In the genomic region with DNA sequence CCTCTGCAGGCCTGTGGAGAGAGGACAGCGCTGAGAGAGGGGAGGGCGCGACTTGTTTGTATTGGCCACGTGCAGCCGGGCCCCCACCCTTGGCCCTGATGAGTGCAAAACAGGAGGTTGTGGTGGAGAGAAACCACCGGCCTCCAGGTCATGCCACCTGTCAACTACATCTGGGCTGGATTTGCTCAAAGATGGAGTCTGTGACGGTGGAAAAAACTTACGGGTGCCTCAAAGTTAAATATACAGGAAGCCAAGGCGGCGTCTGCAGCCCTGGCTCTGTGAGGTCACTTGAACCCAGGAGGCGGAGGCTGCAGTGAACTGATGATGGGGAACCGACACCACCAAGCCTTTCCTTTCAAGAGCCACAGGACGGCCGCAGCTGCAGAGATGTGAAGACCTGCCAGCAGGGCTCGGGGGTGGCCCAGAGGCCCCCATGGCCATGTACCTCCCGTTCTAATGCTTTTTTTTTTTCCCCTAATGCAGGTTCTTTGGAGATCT, we compare ENCODE assay signal across 11 cellular contexts. TPM values are rescaled to one million over a fixed set of nuclear protein-coding genes. Genes with fewer than 3 reads are reported as not detected.
DNase-seq lines count a peak whose midpoint lies in the region; ATAC-seq and TF ChIP-seq lines count a peak whose summit lies in the region.
"Had no signal": no experiment of that assay in that cellular context is flagged by ENCODE, and none has a peak within 500 bp of the region (broad histone marks: within the 10 kb centered on the region; RNA-seq: fewer than 3 reads in every experiment).

No MANE protein-coding gene starts in this region.

- no peak for TF ChIP-seq POLR2A in stomach (IDR thresholded peaks at IDR 0.05)

- ATAC-seq in HG03521 (IDR thresholded peaks at IDR 0.05; ENCODE audit: unreplicated experiment) (peak; percentile 60), heart right ventricle (no peak)
- ATAC-seq: A549 had no signal

- WGBS in stomach, 5 donors = 60 to 69% (median 64%) methylated on average over 12 to 16 of the region's 16 CpGs
- 74 to 85% methylated on average over 16 of the region's 16 CpGs for WGBS in heart right ventricle, 2 donors

- intact Hi-C loops in stomach (cut with DNase I; ENCODE audit: low total_unique reads) = no loop called here
- intact Hi-C loops in heart right ventricle (cut with DNase I) = no loop called here

- no peaks in the 10 kb centered on the region for H3K36me3 ChIP-seq in stomach
- H3K36me3 ChIP-seq in heart right ventricle = no peaks in the 10 kb centered on the region
- H3K36me3 ChIP-seq: upper lobe of left lung had no signal

- H3K4me3 ChIP-seq in stomach (no peak overlapping the region), heart right ventricle (no peak overlapping the region), foreskin fibroblast (ENCODE audit: low read depth in 1 of 2, low read length in 2 of 2) (no peak overlapping the region)
- H3K4me3 ChIP-seq: A549, upper lobe of left lung had no signal

- no peaks in the 10 kb centered on the region for H3K27me3 ChIP-seq in stomach
- H3K27me3 ChIP-seq in heart right ventricle = no peaks in the 10 kb centered on the region
- H3K27me3 ChIP-seq: upper lobe of left lung had no signal

- H3K4me1 ChIP-seq in stomach (peaks cover 0 to 14% (median 9%) of the 10 kb centered on the region in 4 donors), heart right ventricle (peaks cover 0 to 25% (median 0%) of the 10 kb centered on the region in 9 donors)
- H3K4me1 ChIP-seq: A549 had no signal

- no peak for TF ChIP-seq EP300 in stomach (IDR thresholded peaks at IDR 0.05)

- H3K9me3 ChIP-seq in stomach (no peaks in the 10 kb centered on the region), heart right ventricle (no peaks in the 10 kb centered on the region)
- H3K9me3 ChIP-seq: A549, upper lobe of left lung had no signal

- DNase-seq in NCI-H2171 treated with DMSO at 0.1 percent for 48 hours (lab: John Stamatoyannopoulos, UW) = peak; percentile 26
- no peak for DNase-seq in NCI-H2171 (lab: John Stamatoyannopoulos, UW)
- peak; percentile 57 for DNase-seq in activated effector memory CD4-positive, alpha-beta T cell treated with Interleukin-2 at 50 U/mL for 16 hours
- DNase-seq in stomach = peak; percentile 40
- DNase-seq in DMS53 treated with DMSO at 0.1 percent for 48 hours (lab: John Stamatoyannopoulos, UW; ENCODE audit: unreplicated experiment) = no peak
- no peak for DNase-seq in heart right ventricle
- DNase-seq in foreskin fibroblast = no peak
- DNase-seq: upper lobe of left lung had no signal

- no peak overlapping the region for H3K27ac ChIP-seq in stomach
- H3K27ac ChIP-seq in heart right ventricle = no peak overlapping the region
- H3K27ac ChIP-seq: A549, KMS-11, upper lobe of left lung had no signal

- TF ChIP-seq CTCF in stomach (IDR thresholded peaks at IDR 0.05) = no peak
- TF ChIP-seq CTCF in heart right ventricle (IDR thresholded peaks at IDR 0.05) = no peak
- TF ChIP-seq CTCF in foreskin fibroblast (IDR thresholded peaks at IDR 0.05; ENCODE audit: low read depth, low read length) = no peak

RNA-seq across cellular contexts. Expression of a gene that starts 15.6 kb away (rescaled TPM):
- total RNA-seq in stomach (10 to 100 TPM in 1 of 5 donors, 1 to 10 TPM in 2, not detected in 2; 1.1 to 24.9 (median 2.9) TPM), heart right ventricle (1 to 10 TPM in 8 of 10 donors, under 1 TPM in 2; 0.56 to 6.5 (median 1.2) TPM)
- polyA plus RNA-seq in stomach (10 to 100 TPM in 1 of 3 donors, 1 to 10 TPM in 1, not detected in 1; 4.6 to 12.4 TPM), heart right ventricle (1 to 10 TPM in 1 of 2 donors, under 1 TPM in 1; 0.87 to 4.4 TPM)

RNA-seq across cellular contexts. Expression of a gene that starts 46.5 kb away (rescaled TPM):
- 1 to 10 TPM in 3 of 5 donors, under 1 TPM in 1, not detected in 1; 0.87 to 2.0 (median 1.9) TPM for total RNA-seq in stomach
- polyA plus RNA-seq in stomach = 1 to 10 TPM; 1.5 to 3.6 (median 2.9) TPM
- 1 to 10 TPM in 2 of 10 donors, under 1 TPM in 8; 0.20 to 2.8 (median 0.80) TPM for total RNA-seq in heart right ventricle
- under 1 TPM; 0.22 to 0.51 TPM for polyA plus RNA-seq in heart right ventricle

Comparison
In these comparisons a context has a peak if more than half of its experiments do, and no peak if none do; other contexts are left out.
1. DNase-seq: peak in NCI-H2171 treated with DMSO at 0.1 percent for 48 hours (single experiment), activated effector memory CD4-positive, alpha-beta T cell treated with Interleukin-2 at 50 U/mL for 16 hours (single experiment) and stomach (single experiment); none in NCI-H2171 (single experiment), DMS53 treated with DMSO at 0.1 percent for 48 hours (single experiment), heart right ventricle (0 of 2) and foreskin fibroblast (0 of 2).